ENCODE assay signal across 8 cellular contexts in the genomic region with DNA sequence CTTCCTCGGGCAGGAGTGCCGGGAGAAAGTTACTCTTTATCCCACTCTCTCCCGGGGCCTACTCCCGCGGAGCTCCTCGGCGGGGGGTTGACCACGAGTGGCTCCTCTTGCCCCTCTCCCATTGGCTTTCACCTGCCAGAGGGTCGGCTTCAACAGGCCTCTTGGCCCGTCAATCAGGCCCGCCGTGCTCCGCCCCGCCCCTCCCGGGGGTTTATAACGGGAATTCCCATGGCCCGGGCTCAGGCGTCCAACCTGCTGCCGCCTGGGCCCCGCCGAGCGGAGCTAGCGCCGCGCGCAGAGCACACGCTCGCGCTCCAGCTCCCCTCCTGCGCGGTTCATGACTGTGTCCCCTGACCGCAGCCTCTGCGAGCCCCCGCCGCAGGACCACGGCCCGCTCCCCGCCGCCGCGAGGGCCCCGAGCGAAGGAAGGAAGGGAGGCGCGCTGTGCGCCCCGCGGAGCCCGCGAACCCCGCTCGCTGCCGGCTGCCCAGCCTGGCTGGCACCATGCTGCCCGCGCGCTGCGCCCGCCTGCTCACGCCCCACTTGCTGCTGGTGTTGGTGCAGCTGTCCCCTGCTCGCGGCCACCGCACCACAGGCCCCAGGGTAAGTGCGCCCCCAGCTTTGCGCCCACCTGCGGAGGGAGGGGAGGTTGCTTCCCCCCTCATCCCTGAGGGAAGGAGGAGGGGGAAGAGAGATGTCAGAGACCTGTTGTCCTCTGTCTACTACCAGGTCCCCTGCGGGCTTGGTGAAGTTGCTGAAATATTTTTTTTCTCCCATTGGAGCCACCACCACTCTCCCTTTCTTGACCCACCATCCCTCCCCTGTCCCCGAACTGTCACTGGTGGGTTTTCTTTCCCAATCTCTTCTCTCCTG. TPM values are rescaled to one million over a fixed set of nuclear protein-coding genes. Genes with fewer than 3 reads are reported as not detected.
DNase-seq lines count a peak whose midpoint lies in the region; ATAC-seq and TF ChIP-seq lines count a peak whose summit lies in the region.

SMOC1 (plus strand) TSS at position 242 of the 873 bp plus-strand sequence; CDS start at position 505, 263 bp downstream.

- H3K79me2 ChIP-seq in hepatocyte, result no peaks in the 10 kb centered on the region

- peaks cover 58% of the 10 kb centered on the region for H3K27me3 Mint-ChIP-seq in activated naive CD8-positive, alpha-beta T cell treated with anti-CD3 and anti-CD28 coated beads for 36 hours
- peaks cover 45 to 59% (median 56%) of the 10 kb centered on the region in 3 donors for H3K27me3 Mint-ChIP-seq in CD14-positive monocyte (ENCODE audit: low read depth in 3 of 3)

- intact Hi-C loops in sigmoid colon (cut with DNase I) (no loop called here), CD14-positive monocyte (cut with micrococcal nuclease) (no loop called here)

- H3K27ac ChIP-seq in hepatocyte (no peak within 1 kb of the TSS), sigmoid colon (no peak within 1 kb of the TSS)

- no peaks in the 10 kb centered on the region for H3K9me2 ChIP-seq in hepatocyte (replicated peaks; ENCODE audit: insufficient read depth)

- WGBS in hepatocyte (ENCODE audit: low lambda C conversion rate, missing lambda C conversion rate), result 3% methylated on average over 31 of the region's 67 CpGs
- WGBS in sigmoid colon, 2 donors, result 1 to 3% methylated on average over 67 of the region's 67 CpGs

- peaks cover 4% of the 10 kb centered on the region for H3K4me1 Mint-ChIP-seq in activated naive CD8-positive, alpha-beta T cell treated with anti-CD3 and anti-CD28 coated beads for 36 hours
- no peaks in the 10 kb centered on the region for H3K4me1 Mint-ChIP-seq in CD14-positive monocyte

- H3K9me3 Mint-ChIP-seq in activated naive CD8-positive, alpha-beta T cell treated with anti-CD3 and anti-CD28 coated beads for 36 hours, result no peaks in the 10 kb centered on the region
- peaks cover 0 to under 1% (median 0%) of the 10 kb centered on the region in 7 donors for H3K9me3 Mint-ChIP-seq in CD14-positive monocyte

- H2AFZ ChIP-seq in hepatocyte, result no peak within 1 kb of the TSS

- H3K9me3 ChIP-seq in hepatocyte (ENCODE audit: low read depth) (no peaks in the 10 kb centered on the region), sigmoid colon (no peaks in the 10 kb centered on the region)

- DNase-seq in DMS53 (lab: John Stamatoyannopoulos, UW), result peak; percentile 76
- peak; percentile 21 for DNase-seq in NCI-H1436 treated with DMSO at 0.1 percent for 48 hours (lab: John Stamatoyannopoulos, UW)
- DNase-seq in activated naive CD8-positive, alpha-beta T cell treated with anti-CD3 and anti-CD28 coated beads for 36 hours, result peak; percentile 56
- peak; percentile 80 for DNase-seq in hepatocyte (ENCODE audit: low spot score)
- DNase-seq in sigmoid colon, result no peak
- DNase-seq in CD14-positive monocyte (ENCODE audit: low spot score), result no peak
- DNase-seq in NCI-H187 treated with DMSO at 0.1 percent for 48 hours (lab: John Stamatoyannopoulos, UW), result no peak

- H3K36me3 Mint-ChIP-seq in activated naive CD8-positive, alpha-beta T cell treated with anti-CD3 and anti-CD28 coated beads for 36 hours, result no peaks in the 10 kb centered on the region
- H3K36me3 Mint-ChIP-seq in CD14-positive monocyte, result no peaks in the 10 kb centered on the region

- TF ChIP-seq CTCF in hepatocyte (IDR thresholded peaks at IDR 0.05; ENCODE audit: poor library complexity) (no peak), sigmoid colon (IDR thresholded peaks at IDR 0.05) (no peak), CD14-positive monocyte (IDR thresholded peaks at IDR 0.05) (no peak)

- no peaks in the 10 kb centered on the region for H4K20me1 ChIP-seq in hepatocyte (ENCODE audit: insufficient read depth, poor library complexity, severe bottlenecking)

- no peak for TF ChIP-seq EP300 in sigmoid colon (IDR thresholded peaks at IDR 0.05)

- H3K4me1 ChIP-seq in hepatocyte (ENCODE audit: insufficient read depth) (peaks cover 5% of the 10 kb centered on the region), sigmoid colon (peaks cover 0 to 10% (median 3%) of the 10 kb centered on the region in 4 donors)

- TF ChIP-seq POLR2A in sigmoid colon (IDR thresholded peaks at IDR 0.05), result no peak

- H3K27ac Mint-ChIP-seq in activated naive CD8-positive, alpha-beta T cell treated with anti-CD3 and anti-CD28 coated beads for 36 hours, result no peak within 1 kb of the TSS
- H3K27ac Mint-ChIP-seq in CD14-positive monocyte, result no peak within 1 kb of the TSS

- H3K4me3 ChIP-seq in hepatocyte, result peak within 1 kb of the TSS; percentile 42
- peak within 1 kb of the TSS in 3 of 4 donors; percentile 9 to 19 (median 18) for H3K4me3 ChIP-seq in sigmoid colon

- H3K4me3 Mint-ChIP-seq in activated naive CD8-positive, alpha-beta T cell treated with anti-CD3 and anti-CD28 coated beads for 36 hours, result no peak within 1 kb of the TSS
- peak within 1 kb of the TSS in 1 of 2 donors; percentile 76 for H3K4me3 Mint-ChIP-seq in CD14-positive monocyte

- H3K27me3 ChIP-seq in hepatocyte (peaks cover 33% of the 10 kb centered on the region), sigmoid colon (peaks cover 6 to 44% (median 26%) of the 10 kb centered on the region in 3 donors)

- H3K36me3 ChIP-seq in hepatocyte (replicated peaks; ENCODE audit: insufficient read depth, low read depth), result no peaks in the 10 kb centered on the region
- H3K36me3 ChIP-seq in sigmoid colon, result no peaks in the 10 kb centered on the region

- H3K4me2 ChIP-seq in hepatocyte, result peak within 1 kb of the TSS; percentile 94

- ATAC-seq in GM19455 (IDR thresholded peaks at IDR 0.05; ENCODE audit: unreplicated experiment), result no peak

RNA-seq across cellular contexts. Expression of gene SMOC1, which starts in this region (rescaled TPM):
- not detected for total RNA-seq in activated naive CD8-positive, alpha-beta T cell treated with anti-CD3 and anti-CD28 coated beads for 36 hours
- 6.2 and 6.3 TPM in 2 replicates for total RNA-seq in hepatocyte
- 2.1 and 3.4 TPM in 2 replicates for polyA plus RNA-seq in hepatocyte
- total RNA-seq in sigmoid colon, result 1 to 10 TPM in 1 of 4 donors, under 1 TPM in 2, not detected in 1; 0.27 to 1.3 (median 0.71) TPM
- polyA plus RNA-seq in sigmoid colon, result under 1 TPM in 1 of 3 donors, not detected in 2; 0.77 TPM
- polyA plus RNA-seq in CD14-positive monocyte, result not detected

Comparison
In these comparisons a context has a peak if more than half of its experiments do, and no peak if none do; other contexts are left out.
1. Peak in DNase-seq in activated naive CD8-positive, alpha-beta T cell treated with anti-CD3 and anti-CD28 coated beads for 36 hours; RNA of the gene not detected or under 1 TPM.
2. DNase-seq: peak in DMS53 (single experiment), NCI-H1436 treated with DMSO at 0.1 percent for 48 hours (single experiment) and hepatocyte (single experiment); none in sigmoid colon (single experiment), CD14-positive monocyte (single experiment) and NCI-H187 treated with DMSO at 0.1 percent for 48 hours (single experiment).